Comparison of ENCODE assay signal across 4 cellular contexts in the genomic region with DNA sequence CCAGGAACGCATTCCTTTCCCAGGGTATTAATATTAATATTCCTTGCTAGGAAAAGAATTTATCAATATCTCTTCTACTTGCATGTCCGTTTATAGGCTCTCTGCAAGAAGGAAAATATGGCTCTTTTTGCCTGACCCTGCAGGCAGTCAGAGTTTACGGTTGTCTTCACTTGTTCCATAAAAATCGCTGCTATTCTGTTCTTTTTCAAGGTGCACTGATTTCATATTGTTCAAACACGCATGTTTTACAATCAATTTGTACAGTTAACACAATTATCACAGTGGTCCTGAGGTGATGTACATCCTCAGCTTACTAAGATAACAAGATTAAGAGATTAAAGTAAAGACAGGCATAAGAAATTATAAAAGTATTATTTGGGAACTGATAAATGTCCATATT. TPM values are rescaled to one million over a fixed set of nuclear protein-coding genes. Genes with fewer than 3 reads are reported as not detected.
DNase-seq lines count a peak whose midpoint lies in the region; ATAC-seq, FAIRE-seq and TF ChIP-seq lines count a peak whose summit lies in the region.
"Not testable (repeated sequence)": the region's sequence is repeated elsewhere in the genome, so short reads cannot be mapped to it uniquely, and the experiment has no call there.

No MANE protein-coding gene starts in this region.

- H3K4me1 ChIP-seq in Caco-2 (peaks cover 30% of the 10 kb centered on the region), HepG2 (ENCODE audit: insufficient read depth, low read length) (peaks cover 35% of the 10 kb centered on the region)
- H3K4me1 ChIP-seq in HEK293 (ENCODE audit: control insufficient read depth, insufficient read depth, low read length); hepatocyte (ENCODE audit: insufficient read depth): not testable (repeated sequence)

- not testable (repeated sequence) for FAIRE-seq in HepG2 (lab: Jason Lieb, UNC)

- H3K4me1 Mint-ChIP-seq in Caco-2 (ENCODE audit: low read depth, unreplicated experiment): peaks cover 18% of the 10 kb centered on the region

- intact Hi-C loops in Caco-2 (cut with micrococcal nuclease; ENCODE audit: unreplicated experiment): loop anchor here (1.0 kb wide), 3 partner anchors 15 to 45 kb away; a partner anchor contains a TSS
- intact Hi-C loops in HepG2 (cut with micrococcal nuclease; ENCODE audit: unreplicated experiment): not testable (repeated sequence)

- in situ Hi-C loops in HepG2 (cut with HindIII; ENCODE audit: extremely low pct_ligation_motif_present, low pct_unique_long_range_greater_than_20kb): not testable (repeated sequence)

- H3K27ac ChIP-seq in HEK293 (ENCODE audit: extremely low read depth, low read depth, low read length); HepG2 (ENCODE audit: extremely low read length, insufficient read depth, low read length): not testable (repeated sequence)
- H3K27ac ChIP-seq in hepatocyte: peak overlapping the region; percentile 14

- not testable (repeated sequence) for H3K9ac ChIP-seq in HepG2 (ENCODE audit: insufficient read depth, low read depth, low read length)

- H2AFZ ChIP-seq in hepatocyte; HepG2 (ENCODE audit: low read length): not testable (repeated sequence)

- not testable (repeated sequence) for H3K79me2 ChIP-seq in hepatocyte; HepG2 (ENCODE audit: insufficient read depth, low read length)

- POLR2A ChIA-PET in Caco-2 (lab: Charles Lee); HEK293 (lab: Yijun Ruan, JAX); HepG2 (lab: Yijun Ruan, JAX): not testable (repeated sequence)

- not testable (repeated sequence) for TF ChIP-seq EP300 in HepG2 (IDR thresholded peaks at IDR 0.05; ENCODE audit: low read depth in 2 of 2, low read length in 2 of 2); HepG2 (CRISPR knock-in tag; IDR thresholded peaks at IDR 0.05; ENCODE audit: borderline replicate concordance)

- H3K36me3 Mint-ChIP-seq in Caco-2 (ENCODE audit: insufficient read depth, unreplicated experiment): peaks cover 24% of the 10 kb centered on the region

- H4K20me1 ChIP-seq in hepatocyte (ENCODE audit: insufficient read depth, poor library complexity, severe bottlenecking); HepG2 (ENCODE audit: insufficient read depth, low read length): not testable (repeated sequence)

- not testable (repeated sequence) for H3K4me3 Mint-ChIP-seq in Caco-2 (ENCODE audit: unreplicated experiment)

- CTCF ChIA-PET in Caco-2 (lab: Charles Lee); HepG2 (lab: Yijun Ruan, JAX; ENCODE audit: low intra/inter-chr PET ratio, low total read pairs): not testable (repeated sequence)
- CTCF ChIA-PET in HEK293 (lab: Yijun Ruan, JAX): interaction anchor here (0.6 to 1.6 kb wide), 2 partner anchors 32 to 44 kb away, joined by 3 to 6 read pairs; no protein-coding TSS in a partner anchor

- not testable (repeated sequence) for H3K4me3 ChIP-seq in Caco-2 (ENCODE audit: low read depth, low read length); HEK293 (ENCODE audit: low read depth, low read length); hepatocyte; HepG2 (replicated peaks in 1 of 3; ENCODE audit: insufficient read depth in 1 of 3, low read depth in 2 of 3, low read length in 3 of 3)

- not testable (repeated sequence) for H3K36me3 ChIP-seq in Caco-2 (ENCODE audit: control insufficient read depth, insufficient read depth, low read length); HEK293 (ENCODE audit: control insufficient read depth in 2 of 2, insufficient read depth in 1 of 2, low read length in 2 of 2); hepatocyte (replicated peaks; ENCODE audit: insufficient read depth, low read depth); HepG2 (replicated peaks in 1 of 2; ENCODE audit: control insufficient read depth in 1 of 2, insufficient read depth in 2 of 2, low read length in 2 of 2)

- not testable (repeated sequence) for TF ChIP-seq CTCF in Caco-2 (IDR thresholded peaks at IDR 0.05; ENCODE audit: insufficient read depth in 1 of 2, low read depth in 1 of 2, low read length in 1 of 2, severe bottlenecking in 1 of 2, unreplicated experiment in 1 of 2); HEK293 (tag by site-specific recombination; IDR thresholded peaks at IDR 0.05); hepatocyte (IDR thresholded peaks at IDR 0.05; ENCODE audit: poor library complexity); HepG2 (CRISPR knock-in tag; IDR thresholded peaks at IDR 0.05)

- H3K4me2 ChIP-seq in hepatocyte; HepG2 (ENCODE audit: low read depth, low read length): not testable (repeated sequence)

- TF ChIP-seq RAD21 in HepG2 (CRISPR knock-in tag; IDR thresholded peaks at IDR 0.05): not testable (repeated sequence)

- H3K9me3 ChIP-seq in Caco-2 (peaks cover 26% of the 10 kb centered on the region), HepG2 (ENCODE audit: low read length) (peaks cover 12% of the 10 kb centered on the region; the same call in 1 of the 2 replicates)
- H3K9me3 ChIP-seq in HEK293 (ENCODE audit: control insufficient read depth, insufficient read depth, low read depth, low read length); hepatocyte (ENCODE audit: low read depth): not testable (repeated sequence)

- peaks cover 32% of the 10 kb centered on the region for H3K9me3 Mint-ChIP-seq in Caco-2 (ENCODE audit: unreplicated experiment)

- DNase-seq in Caco-2; hepatocyte (ENCODE audit: low spot score); HepG2 (ENCODE audit: low spot score): not testable (repeated sequence)

- peak overlapping the region; percentile 90 for H3K27ac Mint-ChIP-seq in Caco-2 (ENCODE audit: unreplicated experiment)

- H3K27me3 ChIP-seq in Caco-2 (replicated peaks; ENCODE audit: control insufficient read depth, insufficient read depth, low read length); hepatocyte; HepG2 (ENCODE audit: control insufficient read depth in 1 of 2, insufficient read depth in 2 of 2, low read length in 2 of 2): not testable (repeated sequence)

- not testable (repeated sequence) for H3K27me3 Mint-ChIP-seq in Caco-2 (ENCODE audit: insufficient read depth, unreplicated experiment)

- 86% methylated on average over 5 of the region's 5 CpGs for WGBS in hepatocyte (ENCODE audit: low lambda C conversion rate, missing lambda C conversion rate)
- WGBS in HepG2 (ENCODE audit: low lambda C conversion rate): 82% methylated on average over 5 of the region's 5 CpGs

- H3K9me2 ChIP-seq in hepatocyte (replicated peaks; ENCODE audit: insufficient read depth): not testable (repeated sequence)

- not testable (repeated sequence) for BruUV-seq in Caco-2 (replicated peaks; lab: Mats Ljungman, UMichigan); HepG2 (replicated peaks; lab: Mats Ljungman, UMichigan)

- TF ChIP-seq POLR2A in HepG2 (IDR thresholded peaks at IDR 0.05; ENCODE audit: insufficient read depth in 1 of 2, low read depth in 2 of 2, low read length in 2 of 2): not testable (repeated sequence)

- not testable (repeated sequence) for ATAC-seq in HepG2

TF ChIP-seq in HEK293, 187 proteins besides CTCF, POLR2A, EP300 and RAD21:
- TF ChIP-seq ZNF433 (tag by site-specific recombination; IDR thresholded peaks at IDR 0.05; ENCODE audit: low read depth): peak; percentile 34; the same call in 1 of the 2 replicates

TF ChIP-seq in HepG2, 621 proteins besides CTCF, POLR2A, EP300 and RAD21:
- TF ChIP-seq ZNF33A (CRISPR knock-in tag; IDR thresholded peaks at IDR 0.05; ENCODE audit: borderline replicate concordance) (peak; percentile 97; the same call in 1 of the 2 replicates), HDAC1 (CRISPR knock-in tag; IDR thresholded peaks at IDR 0.05) (0 out of 2 replicates have a peak, but pooled peaks have one; percentile 10)

RNA-seq across cellular contexts. Expression of a gene that starts 15.1 kb away (rescaled TPM):
- 61.2 and 64.8 TPM in 2 replicates for total RNA-seq in Caco-2 (2022)
- total RNA-seq in hepatocyte: 16.1 and 18.6 TPM in 2 replicates
- polyA plus RNA-seq in hepatocyte: 22.9 and 27.6 TPM in 2 replicates
- total RNA-seq in HepG2 (2016; rRNA removed; fragmentation: Illumina TruSeq; extraction: Trizol): 27.6 and 29.6 TPM in 2 replicates
- total RNA-seq in HepG2 (2016; cell fraction: cytosol; rRNA removed; fragmentation: Illumina TruSeq; extraction: Trizol; ENCODE audit: low read depth): 53.0 and 63.9 TPM in 2 replicates
- 21.6 and 28.6 TPM in 2 replicates for total RNA-seq in HepG2 (2016; cell fraction: insoluble cytoplasmic fraction; rRNA removed; fragmentation: Illumina TruSeq; extraction: Trizol)
- total RNA-seq in HepG2 (2016; cell fraction: membrane; rRNA removed; fragmentation: Illumina TruSeq; extraction: Trizol): 57.1 and 61.7 TPM in 2 replicates
- total RNA-seq in HepG2 (2016; cell fraction: nucleus; rRNA removed; fragmentation: Illumina TruSeq; extraction: Trizol): 13.6 and 16.9 TPM in 2 replicates
- 6.5 and 8.0 TPM in 2 replicates for polyA plus RNA-seq in HepG2 (2011; rRNA removed)
- polyA plus RNA-seq in HepG2 (2011; cell fraction: cytosol; rRNA removed): 5.1 and 6.7 TPM in 2 replicates
- 2.7 and 2.9 TPM in 2 replicates for polyA plus RNA-seq in HepG2 (2011; cell fraction: nucleus; rRNA removed)
- 9.7 and 12.4 TPM in 2 replicates for polyA plus RNA-seq in HepG2 (2012)
- 115 and 150 TPM in 2 replicates for polyA plus RNA-seq in HepG2 (2016; cell fraction: cytosol; fragmentation: Illumina TruSeq; extraction: Trizol; ENCODE audit: low read depth)
- polyA plus RNA-seq in HepG2 (2016; cell fraction: insoluble cytoplasmic fraction; fragmentation: Illumina TruSeq; extraction: Trizol; ENCODE audit: low read depth): 35.0 and 35.4 TPM in 2 replicates
- 81.5 and 91.1 TPM in 2 replicates for polyA plus RNA-seq in HepG2 (2016; cell fraction: membrane; fragmentation: Illumina TruSeq; extraction: Trizol; ENCODE audit: low read depth)
- polyA plus RNA-seq in HepG2 (2016; cell fraction: nucleus; fragmentation: Illumina TruSeq; extraction: Trizol; ENCODE audit: insufficient read depth, low read depth): 29.5 and 30.1 TPM in 2 replicates
- polyA minus RNA-seq in HepG2 (2011; rRNA and poly(A)+ RNA removed; ENCODE audit: low replicate concordance): 6.4 and 12.9 TPM in 2 replicates
- polyA minus RNA-seq in HepG2 (2011; cell fraction: cytosol; rRNA and poly(A)+ RNA removed): 5.0 and 5.7 TPM in 2 replicates
- polyA minus RNA-seq in HepG2 (2011; cell fraction: nucleus; rRNA and poly(A)+ RNA removed): 10.2 and 13.0 TPM in 2 replicates
